1 cellular context compared by ENCODE assay signal in genomic region chr11:113137735-113138529, GRCh38.
TF ChIP-seq lines count a peak whose summit lies in the region.

No MANE protein-coding gene starts in this region.

TF ChIP-seq in SK-N-SH, 30 proteins besides CTCF, POLR2A, EP300 and RAD21 (continued from another document):
- no peak for TF ChIP-seq ZBTB33 (IDR thresholded peaks at IDR 0.05; ENCODE audit: borderline replicate concordance, low read depth)
- TF ChIP-seq MAX (IDR thresholded peaks at IDR 0.05; ENCODE audit: low read depth) = no peak
- peak; percentile 95 for TF ChIP-seq MXI1 (IDR thresholded peaks at IDR 0.05; ENCODE audit: low read depth, low read length)
- TF ChIP-seq CHD2 (IDR thresholded peaks at IDR 0.05; ENCODE audit: low read length, partially characterized antibody) = peak; percentile 55
- no peak for TF ChIP-seq SIN3A (IDR thresholded peaks at IDR 0.05; ENCODE audit: borderline replicate concordance, low read depth, low read length)
- no peak for TF ChIP-seq POLR2AphosphoS5 (IDR thresholded peaks at IDR 0.05; ENCODE audit: low read depth, low read length)
- TF ChIP-seq TEAD4 (IDR thresholded peaks at IDR 0.05; ENCODE audit: borderline replicate concordance, insufficient read depth) = no peak
- TF ChIP-seq GATA2 (CRISPR knock-in tag; IDR thresholded peaks at IDR 0.05) = peak; percentile 97
- no peak for TF ChIP-seq USF2 (IDR thresholded peaks at IDR 0.05; ENCODE audit: borderline replicate concordance, low read depth, low read length)
